In genomic region chr7:55705716-55706450, GRCh38 we compare ENCODE assay signal across 8 cellular contexts.
DNase-seq lines count a peak whose midpoint lies in the region; ATAC-seq, FAIRE-seq and TF ChIP-seq lines count a peak whose summit lies in the region.
"Not testable (repeated sequence)": the region's sequence is repeated elsewhere in the genome, so short reads cannot be mapped to it uniquely, and the experiment has no call there.

No MANE protein-coding gene starts in this region.

- not testable (repeated sequence) for H3K9me3 ChIP-seq in A673 (ENCODE audit: low read depth, low read length, poor library complexity, severe bottlenecking); astrocyte (ENCODE audit: insufficient read depth, low read depth, low read length)

- peak; percentile 47 for ATAC-seq in foreskin keratinocyte

- not testable (repeated sequence) for H2AFZ ChIP-seq in astrocyte (ENCODE audit: low read depth, low read length)

- not testable (repeated sequence) for H4K20me1 ChIP-seq in astrocyte (ENCODE audit: insufficient read depth, low read length)

- BruUV-seq in A673 (replicated peaks; lab: Mats Ljungman, UMichigan) = not testable (repeated sequence)

- not testable (repeated sequence) for H3K27ac Mint-ChIP-seq in astrocyte (ENCODE audit: unreplicated experiment)

- H3K36me3 ChIP-seq in A673 (ENCODE audit: insufficient read depth, low read length, poor library complexity, severe bottlenecking); astrocyte (ENCODE audit: insufficient read depth, low read length): not testable (repeated sequence)

- FAIRE-seq in astrocyte (lab: Jason Lieb, UNC) = peak; percentile 26
- peak; percentile 61 for FAIRE-seq in urothelium cell line (lab: Jason Lieb, UNC)

- H3K4me3 Mint-ChIP-seq in astrocyte (ENCODE audit: unreplicated experiment) = not testable (repeated sequence)

- not testable (repeated sequence) for H3K9me3 Mint-ChIP-seq in astrocyte (ENCODE audit: unreplicated experiment)

- not testable (repeated sequence) for H3K27me3 Mint-ChIP-seq in astrocyte (ENCODE audit: low read depth, unreplicated experiment)

- intact Hi-C loops in A673 (cut with micrococcal nuclease; ENCODE audit: unreplicated experiment) = loop anchor here (10.0 kb wide), 1 partner anchor 61 kb away; no protein-coding TSS in a partner anchor

- H3K4me1 Mint-ChIP-seq in astrocyte (ENCODE audit: low read depth, unreplicated experiment) = not testable (repeated sequence)

- not testable (repeated sequence) for TF ChIP-seq CTCF in A673 (conservative IDR thresholded peaks at IDR 0.05; ENCODE audit: low read depth, low read length); astrocyte (IDR thresholded peaks at IDR 0.05; ENCODE audit: insufficient read depth, low read depth, low read length); epithelial cell of esophagus (IDR thresholded peaks at IDR 0.05; ENCODE audit: insufficient read depth, low read depth, low read length, missing control alignments); foreskin keratinocyte (conservative IDR thresholded peaks at IDR 0.05)

- H3K27ac ChIP-seq in A673 (ENCODE audit: low read depth, low read length, poor library complexity, severe bottlenecking) (peak overlapping the region; percentile 90), foreskin keratinocyte (peak overlapping the region; percentile 90)
- not testable (repeated sequence) for H3K27ac ChIP-seq in astrocyte (ENCODE audit: low read depth, low read length)

- not testable (repeated sequence) for H3K4me2 ChIP-seq in astrocyte (ENCODE audit: low read length)

- H3K79me2 ChIP-seq in astrocyte (ENCODE audit: insufficient read depth, low read length) = not testable (repeated sequence)

- H3K4me1 ChIP-seq in A673 (ENCODE audit: insufficient read depth, low read length, poor library complexity, severe bottlenecking); astrocyte (ENCODE audit: insufficient read depth, low read length): not testable (repeated sequence)
- peaks cover 12% of the 10 kb centered on the region for H3K4me1 ChIP-seq in foreskin keratinocyte

- H3K36me3 Mint-ChIP-seq in astrocyte (ENCODE audit: low read depth, unreplicated experiment) = not testable (repeated sequence)

- DNase-seq in A673 (ENCODE audit: low spot score) (peak; percentile 18), ELF-1 (ENCODE audit: low read depth, low spot score) (peak; percentile 13), M059J (ENCODE audit: low read depth) (peak; percentile 10), RPMI7951 (ENCODE audit: low read depth) (peak; percentile 11), epithelial cell of esophagus (ENCODE audit: low read depth) (peak; percentile 22), foreskin keratinocyte (peak in 1 of 2 donors; percentile 55)
- DNase-seq in astrocyte (ENCODE audit: low read depth); urothelium cell line (ENCODE audit: low spot score): not testable (repeated sequence)

- H3K9ac ChIP-seq in astrocyte (ENCODE audit: low read length) = not testable (repeated sequence)

- POLR2A ChIA-PET in A673 (lab: Charles Lee; ENCODE audit: low non-redundant PET) = interaction anchor here (0.6 kb wide), 1 partner anchor 166 kb away, joined by 5 read pairs; no protein-coding TSS in a partner anchor

- CTCF ChIA-PET in A673 (lab: Charles Lee) = not testable (repeated sequence)

- H3K27me3 ChIP-seq in A673 (replicated peaks; ENCODE audit: insufficient read depth, low read depth, low read length, poor library complexity); astrocyte (ENCODE audit: insufficient read depth, low read length); foreskin keratinocyte: not testable (repeated sequence)

- not testable (repeated sequence) for H3K4me3 ChIP-seq in A673 (ENCODE audit: low read depth, low read length, poor library complexity, severe bottlenecking); astrocyte (ENCODE audit: insufficient read depth, low read depth, low read length); epithelial cell of esophagus (ENCODE audit: low read length)
